Comparison of ENCODE assay signal across 1 cellular context in the genomic region with DNA sequence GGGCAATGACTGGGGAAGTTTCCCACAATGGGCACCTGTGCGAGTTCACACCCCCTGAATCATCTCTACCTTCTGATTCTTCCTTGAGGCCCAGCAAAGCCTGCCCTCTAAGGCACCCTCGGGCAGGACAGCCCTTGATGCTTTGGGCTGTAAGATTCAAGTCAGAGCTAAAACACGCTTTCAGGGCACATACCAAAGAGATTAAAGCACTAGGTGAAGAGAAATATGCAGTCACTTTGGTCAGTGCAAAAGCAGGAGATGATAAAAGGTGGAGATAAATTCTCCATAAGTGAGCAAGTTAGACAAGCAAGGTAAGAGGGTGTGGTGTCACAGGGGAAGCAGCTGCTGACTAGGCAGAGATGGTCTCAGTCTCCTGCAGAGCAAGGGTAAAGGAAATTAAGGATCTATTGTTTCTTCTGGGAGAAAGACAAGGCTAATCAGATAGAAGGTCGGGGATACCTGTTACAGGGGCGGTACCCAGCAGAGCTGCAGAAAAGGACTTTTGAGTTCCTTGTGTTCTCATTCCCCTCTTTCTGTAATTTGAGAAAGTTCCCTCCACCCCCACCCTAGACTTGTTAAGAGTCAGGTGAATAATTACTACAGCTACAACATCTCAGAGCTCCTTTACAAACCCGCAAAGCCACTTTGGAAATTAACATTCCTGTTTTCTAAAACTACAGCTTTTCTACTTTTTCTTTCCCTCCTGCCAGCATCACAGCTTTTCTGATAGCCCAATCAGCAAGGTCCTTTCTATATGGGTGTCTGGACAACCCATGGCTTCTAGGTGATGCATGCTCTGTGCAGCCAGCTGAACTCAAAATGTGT.
TF ChIP-seq lines count a peak whose summit lies in the region.

No MANE protein-coding gene starts in this region.

TF ChIP-seq in SK-N-SH, 30 proteins besides CTCF, POLR2A, EP300 and RAD21 (continued from another document):
- TF ChIP-seq, protein P1, sequence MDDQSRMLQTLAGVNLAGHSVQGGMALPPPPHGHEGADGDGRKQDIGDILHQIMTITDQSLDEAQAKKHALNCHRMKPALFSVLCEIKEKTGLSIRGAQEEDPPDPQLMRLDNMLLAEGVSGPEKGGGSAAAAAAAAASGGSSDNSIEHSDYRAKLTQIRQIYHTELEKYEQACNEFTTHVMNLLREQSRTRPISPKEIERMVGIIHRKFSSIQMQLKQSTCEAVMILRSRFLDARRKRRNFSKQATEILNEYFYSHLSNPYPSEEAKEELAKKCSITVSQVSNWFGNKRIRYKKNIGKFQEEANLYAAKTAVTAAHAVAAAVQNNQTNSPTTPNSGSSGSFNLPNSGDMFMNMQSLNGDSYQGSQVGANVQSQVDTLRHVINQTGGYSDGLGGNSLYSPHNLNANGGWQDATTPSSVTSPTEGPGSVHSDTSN (IDR thresholded peaks at IDR 0.05), result no peak
